17 cellular contexts compared by ENCODE assay signal in genomic region chr7:136133491-136133990, GRCh38.
A peak's percentile ranks its signal among the peaks of the same experiment; 100 is the strongest.
DNase-seq lines count a peak whose midpoint lies in the region; ATAC-seq and TF ChIP-seq lines count a peak whose summit lies in the region.
"Had no signal": no experiment of that assay in that cellular context is flagged by ENCODE, and none has a peak within 500 bp of the region (broad histone marks: within the 10 kb centered on the region; RNA-seq: fewer than 3 reads in every experiment).

No MANE protein-coding gene starts in this region.

- no peak overlapping the region for H3K14ac ChIP-seq in mesenchymal stem cell (ENCODE audit: low read length in 2 of 2)

- no peak overlapping the region for H2BK120ac ChIP-seq in mesenchymal stem cell (ENCODE audit: low read depth, low read length)

- no CpG with 5 or more reads among the region's 3 CpGs for WGBS in mesenchymal stem cell

- in situ Hi-C loops in astrocyte of the spinal cord (cut with HindIII; ENCODE audit: low sequenced_read_pairs), result no loop called here

- no peak overlapping the region for H4K91ac ChIP-seq in mesenchymal stem cell (ENCODE audit: low read length)

- no peaks in the 10 kb centered on the region for H3K36me3 ChIP-seq in mesenchymal stem cell (ENCODE audit: control insufficient read depth in 1 of 2, insufficient read depth in 2 of 2, low read depth in 1 of 2, low read length in 2 of 2)
- H3K36me3 ChIP-seq: thyroid gland had no signal

- H2AK5ac ChIP-seq in mesenchymal stem cell (ENCODE audit: low read length, severe bottlenecking), result no peak overlapping the region

- no peaks in the 10 kb centered on the region for H3K9me3 ChIP-seq in mesenchymal stem cell (ENCODE audit: control insufficient read depth, low read length)
- H3K9me3 ChIP-seq: thyroid gland had no signal

- H3K79me1 ChIP-seq in mesenchymal stem cell (replicated peaks; ENCODE audit: low read length, poor library complexity, severe bottlenecking), result no peaks in the 10 kb centered on the region

- H3K4ac ChIP-seq in mesenchymal stem cell (ENCODE audit: low read depth in 1 of 2, low read length in 2 of 2), result no peak overlapping the region

- peak; percentile 38 to 67 for DNase-seq in NCI-H2081 (lab: John Stamatoyannopoulos, UW)
- DNase-seq in NCI-H2081 treated with DMSO at 0.1 percent for 48 hours (lab: John Stamatoyannopoulos, UW), result no peak
- peak; percentile 82 for DNase-seq in astrocyte of the spinal cord (ENCODE audit: low read depth, low spot score)
- no peak for DNase-seq in mesenchymal stem cell
- no peak for DNase-seq in NCI-H82 (lab: John Stamatoyannopoulos, UW)
- no peak for DNase-seq in medulla oblongata (ENCODE audit: extremely low spot score)
- DNase-seq: activated gamma-delta T cell; CD4-positive, CD25-positive, alpha-beta regulatory T cell; GF-D8; kidney; MV-4-11; stimulated activated CD8-positive, alpha-beta memory T cell treated with anti-CD3 and anti-CD28 coated beads, Interleukin-4, amount 100 ng/mL, for 48 hours; SW 1271; thyroid gland had no signal

- H3K9ac ChIP-seq in mesenchymal stem cell (ENCODE audit: low read length), result no peak overlapping the region

- no peak overlapping the region for H4K8ac ChIP-seq in mesenchymal stem cell (ENCODE audit: low read length)

- no peak overlapping the region for H2AFZ ChIP-seq in mesenchymal stem cell (ENCODE audit: low read depth, low read length)

- no peaks in the 10 kb centered on the region for H3K27me3 ChIP-seq in mesenchymal stem cell (ENCODE audit: control insufficient read depth in 1 of 2, insufficient read depth in 1 of 2, low read length in 2 of 2)
- H3K27me3 ChIP-seq: thyroid gland had no signal

- peaks cover 8% of the 10 kb centered on the region for H3K4me1 ChIP-seq in mesenchymal stem cell (ENCODE audit: control insufficient read depth, insufficient read depth, low read depth, low read length)

- H3K4me3 ChIP-seq in astrocyte of the spinal cord (ENCODE audit: low read depth, low read length) (no peak overlapping the region), mesenchymal stem cell (ENCODE audit: insufficient read depth in 1 of 2, low read depth in 1 of 2, low read length in 2 of 2) (no peak overlapping the region)
- H3K4me3 ChIP-seq: thyroid gland had no signal

- H3K4me2 ChIP-seq in mesenchymal stem cell (ENCODE audit: low read length, poor library complexity, severe bottlenecking), result no peak overlapping the region

- no peak overlapping the region for H2BK5ac ChIP-seq in mesenchymal stem cell (ENCODE audit: low read depth, low read length, poor library complexity, severe bottlenecking)

- H2BK12ac ChIP-seq in mesenchymal stem cell (ENCODE audit: low read length in 2 of 2), result no peak overlapping the region

- H3K23ac ChIP-seq in mesenchymal stem cell (ENCODE audit: low read length in 2 of 2), result no peak overlapping the region

- no peak overlapping the region for H2BK15ac ChIP-seq in mesenchymal stem cell (ENCODE audit: low read depth, poor library complexity, severe bottlenecking)

- no peak overlapping the region for H3K18ac ChIP-seq in mesenchymal stem cell (ENCODE audit: low read depth in 1 of 2, low read length in 2 of 2)

- no peak for TF ChIP-seq CTCF in astrocyte of the spinal cord (IDR thresholded peaks at IDR 0.05; ENCODE audit: low read depth, low read length)

- ATAC-seq in GM21619 (IDR thresholded peaks at IDR 0.05; ENCODE audit: unreplicated experiment) (no peak), GM19395 (IDR thresholded peaks at IDR 0.05; ENCODE audit: unreplicated experiment) (no peak)

- H3K27ac ChIP-seq in mesenchymal stem cell (ENCODE audit: low read length, poor library complexity, severe bottlenecking), result peak overlapping the region; percentile 72
- H3K27ac ChIP-seq: 22Rv1, thyroid gland had no signal

Comparison
In these comparisons a context has a peak if more than half of its experiments do, and no peak if none do; other contexts are left out.
1. DNase-seq: peak in NCI-H2081 (2 of 2) and astrocyte of the spinal cord (single experiment); none in NCI-H2081 treated with DMSO at 0.1 percent for 48 hours (single experiment), mesenchymal stem cell (single experiment), NCI-H82 (single experiment) and medulla oblongata (single experiment).